Comparison of ENCODE assay signal across 17 cellular contexts in genomic region chr1:2250721-2251281, GRCh38. TPM values are rescaled to one million over a fixed set of nuclear protein-coding genes. Genes with fewer than 3 reads are reported as not detected.
DNase-seq lines count a peak whose midpoint lies in the region; ATAC-seq, FAIRE-seq and TF ChIP-seq lines count a peak whose summit lies in the region.
"Had no signal": no experiment of that assay in that cellular context is flagged by ENCODE, and none has a peak within 500 bp of the region (broad histone marks: within the 10 kb centered on the region; RNA-seq: fewer than 3 reads in every experiment).

No MANE protein-coding gene starts in this region.

- POLR2A ChIA-PET in HepG2 (lab: Yijun Ruan, JAX) = interaction anchor here (0.8 to 4.3 kb wide), 6 partner anchors 13 to 61 kb away, joined by 3 to 50 read pairs (median 5); partner anchors contain the start of gene FAAP20

- 3% methylated on average over 14 of the region's 27 CpGs for WGBS in HepG2 (ENCODE audit: low lambda C conversion rate)

- peak in 1 of 2 experiments; percentile 55; a peak in 2 of 4 replicates for TF ChIP-seq EP300 in HepG2 (IDR thresholded peaks at IDR 0.05; ENCODE audit: low read depth in 2 of 2, low read length in 2 of 2)
- TF ChIP-seq EP300 in HepG2 (CRISPR knock-in tag; IDR thresholded peaks at IDR 0.05; ENCODE audit: borderline replicate concordance) = peak; percentile 15; the same call in 1 of the 2 replicates

- CTCF ChIA-PET in activated naive CD4-positive, alpha-beta T cell treated with anti-CD3 and anti-CD28 coated beads for 36 hours (lab: Charles Lee) = no interaction called here
- CTCF ChIA-PET in HepG2 (lab: Yijun Ruan, JAX; ENCODE audit: low intra/inter-chr PET ratio, low total read pairs) = no interaction called here

- no peak for DNase-seq in activated naive CD4-positive, alpha-beta T cell treated with anti-CD3 and anti-CD28 coated beads for 36 hours
- DNase-seq in activated naive CD4-positive, alpha-beta T cell treated with Interleukin-2 at 50 U/mL for 16 hours = no peak
- no peak for DNase-seq in astrocyte (ENCODE audit: low read depth)
- DNase-seq in HepG2 (ENCODE audit: low spot score) = peak; percentile 82
- DNase-seq in effector CD8-positive, alpha-beta T cell (lab: John Stamatoyannopoulos, UW) = no peak
- no peak for DNase-seq in LoVo (ENCODE audit: low spot score)
- DNase-seq in OCI-M2 (lab: John Stamatoyannopoulos, UW; ENCODE audit: unreplicated experiment) = no peak
- DNase-seq: activated CD8-positive, alpha-beta memory T cell treated with anti-CD3 and anti-CD28 coated beads for 24 hours; activated naive CD8-positive, alpha-beta T cell treated with anti-CD3 and anti-CD28 coated beads for 36 hours; cerebellar nuclear complex; DMS 273 treated with DMSO at 0.1 percent for 48 hours; Karpas-422; NCI-H187 treated with DMSO at 0.1 percent for 48 hours; SHP77; sigmoid colon had no signal

- intact Hi-C loops in activated naive CD4-positive, alpha-beta T cell treated with anti-CD3 and anti-CD28 coated beads for 36 hours (cut with micrococcal nuclease) = no loop called here
- intact Hi-C loops in HepG2 (cut with micrococcal nuclease; ENCODE audit: unreplicated experiment) = no loop called here

- H3K4me3 ChIP-seq in astrocyte (ENCODE audit: insufficient read depth, low read depth, low read length) (no peak overlapping the region), HepG2 (replicated peaks in 1 of 3; ENCODE audit: insufficient read depth in 1 of 3, low read depth in 2 of 3, low read length in 3 of 3) (peak overlapping the region; percentile 27 to 67 (median 31); a peak in 5 of 6 replicates), subcutaneous abdominal adipose tissue (ENCODE audit: low read depth in 1 of 5, low read length in 5 of 5) (no peak overlapping the region)
- H3K4me3 ChIP-seq: sigmoid colon had no signal

- H3K9ac ChIP-seq in astrocyte (ENCODE audit: low read length) (no peak overlapping the region), HepG2 (ENCODE audit: insufficient read depth, low read depth, low read length) (peak overlapping the region; percentile 65), subcutaneous abdominal adipose tissue (ENCODE audit: low read length in 5 of 5) (peak overlapping the region in 1 of 5 donors; percentile 58)

- 0 out of 2 replicates have a peak, but pooled peaks have one; percentile 27 for TF ChIP-seq RAD21 in HepG2 (CRISPR knock-in tag; IDR thresholded peaks at IDR 0.05)

- H3K9me3 Mint-ChIP-seq in activated naive CD4-positive, alpha-beta T cell treated with anti-CD3 and anti-CD28 coated beads for 36 hours = peaks cover 5% of the 10 kb centered on the region
- no peaks in the 10 kb centered on the region for H3K9me3 Mint-ChIP-seq in astrocyte (ENCODE audit: unreplicated experiment)

- H3K36me3 Mint-ChIP-seq in activated naive CD4-positive, alpha-beta T cell treated with anti-CD3 and anti-CD28 coated beads for 36 hours (ENCODE audit: low read depth) = peaks cover 25% of the 10 kb centered on the region
- peaks cover 15% of the 10 kb centered on the region for H3K36me3 Mint-ChIP-seq in astrocyte (ENCODE audit: low read depth, unreplicated experiment)

- no peak overlapping the region for H3K4me3 Mint-ChIP-seq in activated naive CD4-positive, alpha-beta T cell treated with anti-CD3 and anti-CD28 coated beads for 36 hours
- H3K4me3 Mint-ChIP-seq in astrocyte (ENCODE audit: unreplicated experiment) = peak overlapping the region; percentile 27
- H3K4me3 Mint-ChIP-seq: activated naive CD8-positive, alpha-beta T cell treated with anti-CD3 and anti-CD28 coated beads for 36 hours had no signal

- TF ChIP-seq CTCF in astrocyte (IDR thresholded peaks at IDR 0.05; ENCODE audit: insufficient read depth, low read depth, low read length) (no peak), HepG2 (CRISPR knock-in tag; IDR thresholded peaks at IDR 0.05) (no peak; the same call in 1 of the 2 replicates)

- H3K27ac ChIP-seq in astrocyte (ENCODE audit: low read depth, low read length) (no peak overlapping the region), HepG2 (ENCODE audit: extremely low read length, insufficient read depth, low read length) (peak overlapping the region; percentile 76), subcutaneous abdominal adipose tissue (ENCODE audit: low read depth, low read length) (peak overlapping the region; percentile 65)

- H4K20me1 ChIP-seq in astrocyte (ENCODE audit: insufficient read depth, low read length) (peaks cover 100% of the 10 kb centered on the region), HepG2 (ENCODE audit: insufficient read depth, low read length) (peaks cover 36% of the 10 kb centered on the region; the same call in 1 of the 2 replicates)

- H3K36me3 ChIP-seq in astrocyte (ENCODE audit: insufficient read depth, low read length) (no peaks in the 10 kb centered on the region), HepG2 (replicated peaks in 1 of 2; ENCODE audit: control insufficient read depth in 1 of 2, insufficient read depth in 2 of 2, low read length in 2 of 2) (peaks cover 0 to 6% of the 10 kb centered on the region in 2 experiments; a peak in 4 of 5 replicates), subcutaneous abdominal adipose tissue (ENCODE audit: control insufficient read depth in 5 of 5, insufficient read depth in 5 of 5, low read length in 5 of 5) (peaks cover 0 to 19% (median 7%) of the 10 kb centered on the region in 5 donors)

- H3K9me3 ChIP-seq in astrocyte (ENCODE audit: insufficient read depth, low read depth, low read length) = peaks cover 10% of the 10 kb centered on the region
- no peaks in the 10 kb centered on the region for H3K9me3 ChIP-seq in HepG2 (ENCODE audit: low read length)
- peaks cover 0 to 10% (median 0%) of the 10 kb centered on the region in 5 donors for H3K9me3 ChIP-seq in subcutaneous abdominal adipose tissue (ENCODE audit: control insufficient read depth in 5 of 5, low read length in 5 of 5)

- BruUV-seq in HepG2 (replicated peaks; lab: Mats Ljungman, UMichigan) = no TSS peak

- TF ChIP-seq POLR2A in HepG2 (IDR thresholded peaks at IDR 0.05; ENCODE audit: insufficient read depth in 1 of 2, low read depth in 2 of 2, low read length in 2 of 2) = peak in 1 of 2 experiments; percentile 42; a peak in 1 of 4 replicates

- in situ Hi-C loops in HepG2 (cut with HindIII; ENCODE audit: extremely low pct_ligation_motif_present, low pct_unique_long_range_greater_than_20kb) = no loop called here

- H3K27me3 ChIP-seq in astrocyte (ENCODE audit: insufficient read depth, low read length) = no peaks in the 10 kb centered on the region
- no peaks in the 10 kb centered on the region for H3K27me3 ChIP-seq in HepG2 (ENCODE audit: control insufficient read depth in 1 of 2, insufficient read depth in 2 of 2, low read length in 2 of 2)
- no peaks in the 10 kb centered on the region for H3K27me3 ChIP-seq in subcutaneous abdominal adipose tissue (ENCODE audit: control insufficient read depth in 5 of 5, insufficient read depth in 4 of 5, low read length in 5 of 5)
- H3K27me3 ChIP-seq: sigmoid colon had no signal

- H3K4me1 Mint-ChIP-seq in activated naive CD4-positive, alpha-beta T cell treated with anti-CD3 and anti-CD28 coated beads for 36 hours (ENCODE audit: low read depth) = peaks cover 77% of the 10 kb centered on the region
- H3K4me1 Mint-ChIP-seq in astrocyte (ENCODE audit: low read depth, unreplicated experiment) = peaks cover 20% of the 10 kb centered on the region

- FAIRE-seq in astrocyte (lab: Jason Lieb, UNC) (no peak), HepG2 (lab: Jason Lieb, UNC) (peak; percentile 88)
- FAIRE-seq: H54 had no signal

- H2AFZ ChIP-seq in astrocyte (ENCODE audit: low read depth, low read length) = no peak overlapping the region
- no peak overlapping the region for H2AFZ ChIP-seq in HepG2 (ENCODE audit: low read length)

- peak overlapping the region; percentile 83 for H3K27ac Mint-ChIP-seq in activated naive CD4-positive, alpha-beta T cell treated with anti-CD3 and anti-CD28 coated beads for 36 hours
- no peak overlapping the region for H3K27ac Mint-ChIP-seq in astrocyte (ENCODE audit: unreplicated experiment)

- H3K79me2 ChIP-seq in astrocyte (ENCODE audit: insufficient read depth, low read length) = peaks cover 100% of the 10 kb centered on the region
- H3K79me2 ChIP-seq in HepG2 (ENCODE audit: insufficient read depth, low read length) = peaks cover 97% of the 10 kb centered on the region

- H3K4me1 ChIP-seq in astrocyte (ENCODE audit: insufficient read depth, low read length) = peaks cover 37% of the 10 kb centered on the region
- H3K4me1 ChIP-seq in HepG2 (ENCODE audit: insufficient read depth, low read length) = peaks cover 84% of the 10 kb centered on the region
- peaks cover 14 to 96% (median 87%) of the 10 kb centered on the region in 5 donors for H3K4me1 ChIP-seq in subcutaneous abdominal adipose tissue (ENCODE audit: control insufficient read depth in 5 of 5, insufficient read depth in 5 of 5, low read length in 5 of 5)

- ATAC-seq in HepG2 = peak; percentile 70

- H3K27me3 Mint-ChIP-seq in activated naive CD4-positive, alpha-beta T cell treated with anti-CD3 and anti-CD28 coated beads for 36 hours (ENCODE audit: low read depth) = no peaks in the 10 kb centered on the region
- H3K27me3 Mint-ChIP-seq in astrocyte (ENCODE audit: low read depth, unreplicated experiment) = no peaks in the 10 kb centered on the region
- H3K27me3 Mint-ChIP-seq: activated naive CD8-positive, alpha-beta T cell treated with anti-CD3 and anti-CD28 coated beads for 36 hours had no signal

- no peak overlapping the region for H3K4me2 ChIP-seq in astrocyte (ENCODE audit: low read length)
- peak overlapping the region; percentile 86 for H3K4me2 ChIP-seq in HepG2 (ENCODE audit: low read depth, low read length)

RNA-seq across cellular contexts. Expression of gene SKI, which starts 22.7 kb away (rescaled TPM):
- total RNA-seq in activated naive CD4-positive, alpha-beta T cell treated with anti-CD3 and anti-CD28 coated beads for 36 hours = 10 to 100 TPM; 25.5 to 26.3 TPM
- total RNA-seq in astrocyte (63.4 and 66.2 TPM in 2 replicates), HepG2 (2016; rRNA removed; fragmentation: Illumina TruSeq; extraction: Trizol) (6.9 and 9.6 TPM in 2 replicates)
- total RNA-seq in HepG2 (2016; cell fraction: cytosol; rRNA removed; fragmentation: Illumina TruSeq; extraction: Trizol; ENCODE audit: low read depth) = 3.4 and 6.3 TPM in 2 replicates
- total RNA-seq in HepG2 (2016; cell fraction: insoluble cytoplasmic fraction; rRNA removed; fragmentation: Illumina TruSeq; extraction: Trizol) = 7.7 and 7.9 TPM in 2 replicates
- 4.6 and 5.7 TPM in 2 replicates for total RNA-seq in HepG2 (2016; cell fraction: membrane; rRNA removed; fragmentation: Illumina TruSeq; extraction: Trizol)
- total RNA-seq in HepG2 (2016; cell fraction: nucleus; rRNA removed; fragmentation: Illumina TruSeq; extraction: Trizol) = 10.6 and 12.2 TPM in 2 replicates
- 4.7 and 5.9 TPM in 2 replicates for polyA plus RNA-seq in HepG2 (2011; rRNA removed)
- 3.8 and 4.2 TPM in 2 replicates for polyA plus RNA-seq in HepG2 (2011; cell fraction: cytosol; rRNA removed)
- 20.3 and 21.2 TPM in 2 replicates for polyA plus RNA-seq in HepG2 (2011; cell fraction: nucleus; rRNA removed)
- polyA plus RNA-seq in HepG2 (2012) = 10.1 and 12.3 TPM in 2 replicates
- polyA plus RNA-seq in HepG2 (2016; cell fraction: cytosol; fragmentation: Illumina TruSeq; extraction: Trizol; ENCODE audit: low read depth) = 0.60 and 0.83 TPM in 2 replicates
- 16.7 and 23.3 TPM in 2 replicates for polyA plus RNA-seq in HepG2 (2016; cell fraction: insoluble cytoplasmic fraction; fragmentation: Illumina TruSeq; extraction: Trizol; ENCODE audit: low read depth)
- 3.7 and 4.4 TPM in 2 replicates for polyA plus RNA-seq in HepG2 (2016; cell fraction: membrane; fragmentation: Illumina TruSeq; extraction: Trizol; ENCODE audit: low read depth)
- 33.8 and 34.3 TPM in 2 replicates for polyA plus RNA-seq in HepG2 (2016; cell fraction: nucleus; fragmentation: Illumina TruSeq; extraction: Trizol; ENCODE audit: insufficient read depth, low read depth)
- polyA minus RNA-seq in HepG2 (2011; rRNA and poly(A)+ RNA removed; ENCODE audit: low replicate concordance) = 4.4 and 14.7 TPM in 2 replicates
- 16.7 and 22.2 TPM in 2 replicates for polyA minus RNA-seq in HepG2 (2011; cell fraction: cytosol; rRNA and poly(A)+ RNA removed)
- 10.9 and 12.1 TPM in 2 replicates for polyA minus RNA-seq in HepG2 (2011; cell fraction: nucleus; rRNA and poly(A)+ RNA removed)

RNA-seq across cellular contexts. Expression of gene FAAP20, which starts 56.2 kb away (rescaled TPM):
- total RNA-seq in activated naive CD4-positive, alpha-beta T cell treated with anti-CD3 and anti-CD28 coated beads for 36 hours = 10 to 100 TPM; 48.2 to 54.4 TPM
- total RNA-seq in astrocyte (114 and 124 TPM in 2 replicates), HepG2 (2016; rRNA removed; fragmentation: Illumina TruSeq; extraction: Trizol) (10.4 and 10.8 TPM in 2 replicates)
- total RNA-seq in HepG2 (2016; cell fraction: cytosol; rRNA removed; fragmentation: Illumina TruSeq; extraction: Trizol; ENCODE audit: low read depth) = 25.8 and 31.3 TPM in 2 replicates
- total RNA-seq in HepG2 (2016; cell fraction: insoluble cytoplasmic fraction; rRNA removed; fragmentation: Illumina TruSeq; extraction: Trizol) = 9.1 and 10.5 TPM in 2 replicates
- total RNA-seq in HepG2 (2016; cell fraction: membrane; rRNA removed; fragmentation: Illumina TruSeq; extraction: Trizol) = 30.5 and 36.7 TPM in 2 replicates
- 7.4 and 9.0 TPM in 2 replicates for total RNA-seq in HepG2 (2016; cell fraction: nucleus; rRNA removed; fragmentation: Illumina TruSeq; extraction: Trizol)
- polyA plus RNA-seq in HepG2 (2011; rRNA removed) = 9.6 and 14.4 TPM in 2 replicates
- 8.7 and 21.7 TPM in 2 replicates for polyA plus RNA-seq in HepG2 (2011; cell fraction: cytosol; rRNA removed)
- polyA plus RNA-seq in HepG2 (2011; cell fraction: nucleus; rRNA removed) = 37.4 and 44.6 TPM in 2 replicates
- polyA plus RNA-seq in HepG2 (2012) = 24.2 and 24.5 TPM in 2 replicates
- polyA plus RNA-seq in HepG2 (2016; cell fraction: cytosol; fragmentation: Illumina TruSeq; extraction: Trizol; ENCODE audit: low read depth) = 237 and 239 TPM in 2 replicates
- 38.7 and 46.2 TPM in 2 replicates for polyA plus RNA-seq in HepG2 (2016; cell fraction: insoluble cytoplasmic fraction; fragmentation: Illumina TruSeq; extraction: Trizol; ENCODE audit: low read depth)
- polyA plus RNA-seq in HepG2 (2016; cell fraction: membrane; fragmentation: Illumina TruSeq; extraction: Trizol; ENCODE audit: low read depth) = 156 and 163 TPM in 2 replicates
- polyA plus RNA-seq in HepG2 (2016; cell fraction: nucleus; fragmentation: Illumina TruSeq; extraction: Trizol; ENCODE audit: insufficient read depth, low read depth) = 44.5 and 50.9 TPM in 2 replicates
- 3.5 and 6.2 TPM in 2 replicates for polyA minus RNA-seq in HepG2 (2011; rRNA and poly(A)+ RNA removed; ENCODE audit: low replicate concordance)
- 5.6 and 7.3 TPM in 2 replicates for polyA minus RNA-seq in HepG2 (2011; cell fraction: cytosol; rRNA and poly(A)+ RNA removed)
- polyA minus RNA-seq in HepG2 (2011; cell fraction: nucleus; rRNA and poly(A)+ RNA removed) = 6.3 and 6.6 TPM in 2 replicates

Comparison
In these comparisons a context has a peak if more than half of its experiments do, and no peak if none do; other contexts are left out.
1. H3K4me3 ChIP-seq: peak in HepG2 (3 of 3); none in astrocyte (single experiment) and subcutaneous abdominal adipose tissue (0 of 5).